ENCODE assay signal across 9 cellular contexts in the genomic region with DNA sequence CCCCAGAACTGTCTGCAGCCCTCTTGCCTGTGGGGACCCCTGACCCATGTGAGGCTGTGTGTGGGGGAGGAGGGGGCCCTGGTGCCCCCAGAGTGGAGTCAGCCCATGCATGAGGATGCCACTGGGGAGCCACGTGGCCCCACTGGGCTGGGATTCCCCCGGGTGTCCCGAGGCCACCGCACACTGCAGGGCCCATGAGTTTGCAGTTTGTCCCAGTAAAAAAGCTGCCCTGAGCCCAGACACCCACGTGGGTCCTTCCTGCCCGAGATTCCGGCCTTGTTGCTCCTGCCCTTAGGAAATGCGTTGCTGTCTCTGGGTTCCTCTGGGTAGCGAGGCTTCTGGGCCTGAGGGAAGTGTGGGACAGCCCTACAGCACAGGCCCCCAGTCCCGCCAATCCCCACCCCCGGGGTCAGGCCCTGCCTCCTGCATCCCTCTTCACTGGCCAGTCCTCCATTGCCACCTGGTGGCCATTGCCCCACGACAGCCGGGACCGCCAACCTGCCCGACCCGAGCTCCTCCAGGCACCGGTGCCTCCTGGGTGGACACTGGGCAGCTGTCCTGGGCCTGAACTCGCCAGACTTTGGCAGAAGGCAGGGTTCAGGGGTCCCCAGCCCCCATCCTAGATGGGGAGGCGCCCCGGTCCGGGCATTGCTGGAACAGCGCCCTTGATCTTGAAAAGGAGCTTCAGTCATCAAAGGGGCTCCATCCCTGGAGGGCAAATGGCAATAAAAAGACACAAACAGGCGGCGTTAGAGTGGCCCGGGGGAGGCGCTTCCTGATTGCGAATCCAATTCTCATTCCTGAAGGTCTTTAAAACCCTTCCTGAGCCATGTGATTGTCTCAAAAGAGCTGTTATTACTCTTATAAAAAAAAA. TPM values are rescaled to one million over a fixed set of nuclear protein-coding genes. Genes with fewer than 3 reads are reported as not detected.
DNase-seq lines count a peak whose midpoint lies in the region; ATAC-seq, FAIRE-seq and TF ChIP-seq lines count a peak whose summit lies in the region.
"Had no signal": no experiment of that assay in that cellular context is flagged by ENCODE, and none has a peak within 500 bp of the region (broad histone marks: within the 10 kb centered on the region; RNA-seq: fewer than 3 reads in every experiment).

No MANE protein-coding gene starts in this region.

- no peak overlapping the region for H4K8ac ChIP-seq in IMR-90 (ENCODE audit: low read depth in 2 of 2, low read length in 2 of 2)

- no peaks in the 10 kb centered on the region for H3K4me1 ChIP-seq in IMR-90 (ENCODE audit: control insufficient read depth, insufficient read depth, low read length)
- H3K4me1 ChIP-seq in SJSA1 (replicated peaks): no peaks in the 10 kb centered on the region

- H3K4me3 Mint-ChIP-seq in activated naive CD4-positive, alpha-beta T cell treated with anti-CD3 and anti-CD28 coated beads, Interleukin-2, amount 10 ng/mL, durations not matched to agents 7 days and 5 days: no peak overlapping the region

- no peaks in the 10 kb centered on the region for H4K20me1 ChIP-seq in IMR-90 (ENCODE audit: insufficient read depth, low read length)

- CTCF ChIA-PET in IMR-90 (lab: Yijun Ruan, JAX): interaction anchor here (0.6 to 1.2 kb wide), 2 partner anchors 49 to 486 kb away, joined by 3 to 4 read pairs; no protein-coding TSS in a partner anchor
- CTCF ChIA-PET in activated naive CD4-positive, alpha-beta T cell treated with anti-CD3 and anti-CD28 coated beads, Interleukin-2, amount 10 ng/mL, durations not matched to agents 7 days and 5 days (lab: Charles Lee): interaction anchor here (0.9 to 2.6 kb wide), 9 partner anchors 8 to 486 kb away, joined by 3 to 11 read pairs (median 4); no protein-coding TSS in a partner anchor

- no peak overlapping the region for H3K4ac ChIP-seq in IMR-90 (ENCODE audit: low read depth, low read length)

- peak; percentile 92 for ATAC-seq in IMR-90 (ENCODE audit: low read depth)

- H3K9me3 Mint-ChIP-seq in activated naive CD4-positive, alpha-beta T cell treated with anti-CD3 and anti-CD28 coated beads, Interleukin-2, amount 10 ng/mL, durations not matched to agents 7 days and 5 days: no peaks in the 10 kb centered on the region
- H3K9me3 Mint-ChIP-seq: IgD-negative memory B cell had no signal

- BruUV-seq in IMR-90 (replicated peaks; lab: Mats Ljungman, UMichigan): no TSS peak

- no peak overlapping the region for H2AK5ac ChIP-seq in IMR-90 (ENCODE audit: low read depth, low read length)

- no peak overlapping the region for H3K56ac ChIP-seq in IMR-90 (ENCODE audit: extremely low read depth, insufficient read depth, low read length)

- H3K4me3 ChIP-seq in IMR-90 (ENCODE audit: insufficient read depth, low read depth, low read length) (no peak overlapping the region), SJSA1 (no peak overlapping the region)

- H3K27me3 ChIP-seq in IMR-90 (ENCODE audit: control insufficient read depth, insufficient read depth, low read length): peaks cover 2% of the 10 kb centered on the region; the same call in 1 of the 2 replicates
- H3K27me3 ChIP-seq in SJSA1 (replicated peaks): peaks cover 36% of the 10 kb centered on the region

- H3K4me1 Mint-ChIP-seq in activated naive CD4-positive, alpha-beta T cell treated with anti-CD3 and anti-CD28 coated beads, Interleukin-2, amount 10 ng/mL, durations not matched to agents 7 days and 5 days: no peaks in the 10 kb centered on the region

- H3K14ac ChIP-seq in IMR-90 (replicated peaks; ENCODE audit: low read depth, low read length): no peak overlapping the region

- no peak overlapping the region for H4K91ac ChIP-seq in IMR-90 (ENCODE audit: insufficient read depth, low read depth, low read length)

- H3K4me2 ChIP-seq in IMR-90 (ENCODE audit: low read depth, low read length): no peak overlapping the region

- no peak overlapping the region for H2BK20ac ChIP-seq in IMR-90 (ENCODE audit: low read depth, low read length)

- H3K9me3 ChIP-seq in IMR-90 (ENCODE audit: control insufficient read depth, insufficient read depth, low read length) (no peaks in the 10 kb centered on the region), SJSA1 (replicated peaks) (no peaks in the 10 kb centered on the region)

- TF ChIP-seq CTCF in IMR-90 (conservative IDR thresholded peaks at IDR 0.05; ENCODE audit: low read depth, low read length): peak; percentile 63

- H3K79me1 ChIP-seq in IMR-90 (ENCODE audit: low read depth in 1 of 2, low read length in 2 of 2): no peaks in the 10 kb centered on the region

- H4K5ac ChIP-seq in IMR-90 (ENCODE audit: low read depth, low read length): no peak overlapping the region

- H2AFZ ChIP-seq in IMR-90 (replicated peaks; ENCODE audit: low read length, poor library complexity): no peak overlapping the region

- TF ChIP-seq RAD21 in IMR-90 (IDR thresholded peaks at IDR 0.05; ENCODE audit: low read length): peak; percentile 72

- H3K27me3 Mint-ChIP-seq in activated naive CD4-positive, alpha-beta T cell treated with anti-CD3 and anti-CD28 coated beads, Interleukin-2, amount 10 ng/mL, durations not matched to agents 7 days and 5 days: peaks cover 25% of the 10 kb centered on the region

- in situ Hi-C loops in IMR-90 (cut with MboI; ENCODE audit: low sequenced_read_pairs): loop anchor here (25.0 kb wide), 1 partner anchor 477 kb away; a partner anchor contains a TSS

- no peak overlapping the region for H3K9ac ChIP-seq in IMR-90 (ENCODE audit: low read depth, low read length)

- no peak overlapping the region for H2BK5ac ChIP-seq in IMR-90 (ENCODE audit: low read depth, low read length, poor library complexity, severe bottlenecking)

- no peak overlapping the region for H3K18ac ChIP-seq in IMR-90 (ENCODE audit: low read depth, low read length)

- H3K27ac ChIP-seq in IMR-90 (ENCODE audit: insufficient read depth, low read length): no peak overlapping the region
- H3K27ac ChIP-seq in SJSA1: no peak overlapping the region

- H2BK15ac ChIP-seq in IMR-90 (ENCODE audit: low read depth, low read length): no peak overlapping the region

- no peak overlapping the region for H3K27ac Mint-ChIP-seq in activated naive CD4-positive, alpha-beta T cell treated with anti-CD3 and anti-CD28 coated beads, Interleukin-2, amount 10 ng/mL, durations not matched to agents 7 days and 5 days
- H3K27ac Mint-ChIP-seq: IgD-negative memory B cell had no signal

- H3K36me3 ChIP-seq in IMR-90 (ENCODE audit: control insufficient read depth, insufficient read depth, low read length) (no peaks in the 10 kb centered on the region), SJSA1 (no peaks in the 10 kb centered on the region)

- WGBS in IMR-90 (ENCODE audit: extremely low coverage in 2 of 2, insufficient read length in 1 of 2), 2 experiments: 12% methylated on average over 10 of the region's 27 CpGs; no CpG with 5 or more reads in 1 of the 2 experiments

- no peaks in the 10 kb centered on the region for H3K36me3 Mint-ChIP-seq in activated naive CD4-positive, alpha-beta T cell treated with anti-CD3 and anti-CD28 coated beads, Interleukin-2, amount 10 ng/mL, durations not matched to agents 7 days and 5 days

- POLR2A ChIA-PET in IMR-90 (lab: Charles Lee; ENCODE audit: unreplicated experiment): no interaction called here

- no peak for TF ChIP-seq POLR2A in IMR-90 (IDR thresholded peaks at IDR 0.05; ENCODE audit: low read depth, low read length)

- FAIRE-seq in urothelium cell line (lab: Jason Lieb, UNC): peak; percentile 86

- no peak overlapping the region for H3K23ac ChIP-seq in IMR-90 (ENCODE audit: low read depth, low read length)

- intact Hi-C loops in IMR-90 (cut with micrococcal nuclease): loop anchor here (1.0 kb wide), 1 partner anchor 486 kb away; no protein-coding TSS in a partner anchor
- intact Hi-C loops in head of caudate nucleus (cut with DNase I): loop anchor here (2.0 kb wide), 1 partner anchor 427 kb away; no protein-coding TSS in a partner anchor
- intact Hi-C loops in posterior vena cava (cut with DNase I): loop anchor here (1.0 to 10.0 kb wide), 3 partner anchors 427 to 469 kb away; a partner anchor contains a TSS

- dilution Hi-C loops in IMR-90 (cut with HindIII; ENCODE audit: low sequenced_read_pairs, unreplicated experiment): no loop called here

- H2AK9ac ChIP-seq in IMR-90 (replicated peaks; ENCODE audit: low read depth, low read length, poor library complexity): no peak overlapping the region

- H3K9me1 ChIP-seq in IMR-90 (ENCODE audit: insufficient read depth, low read length): no peaks in the 10 kb centered on the region

- H2BK120ac ChIP-seq in IMR-90 (ENCODE audit: low read depth, low read length): no peak overlapping the region

- DNase-seq in CMK (ENCODE audit: low read depth): peak; percentile 26
- peak; percentile 34 for DNase-seq in IMR-90
- peak; percentile 22 to 67 for DNase-seq in SJSA1 (ENCODE audit: low read depth in 1 of 2, low spot score in 2 of 2)
- DNase-seq in activated naive CD4-positive, alpha-beta T cell treated with anti-CD3 and anti-CD28 coated beads, Interleukin-2, amount 10 ng/mL, durations not matched to agents 7 days and 5 days: peak; percentile 79
- peak; percentile 47 to 91 (median 76) for DNase-seq in head of caudate nucleus
- DNase-seq in posterior vena cava (ENCODE audit: low spot score): peak; percentile 91
- peak; percentile 81 for DNase-seq in urothelium cell line (ENCODE audit: low spot score)
- no peak for DNase-seq in NCI-H1436 treated with DMSO at 0.1 percent for 48 hours (lab: John Stamatoyannopoulos, UW)

TF ChIP-seq in IMR-90, 13 proteins besides CTCF, POLR2A, EP300 and RAD21:
- TF ChIP-seq SMC3 (IDR thresholded peaks at IDR 0.05; ENCODE audit: low read depth, low read length) (peak; percentile 60), NFE2L2 (IDR thresholded peaks at IDR 0.05; ENCODE audit: low read depth, low read length) (no peak)
TF ChIP-seq in IMR-90: peak in this region for 1.

RNA-seq across cellular contexts. Expression of a gene that starts 15.6 kb away (rescaled TPM):
- not detected in 2 replicates for total RNA-seq in IMR-90 (2012; rRNA removed)
- polyA plus RNA-seq in IMR-90 (2012; rRNA removed): not detected in 2 replicates
- not detected in 2 replicates for polyA plus RNA-seq in IMR-90 (2012; cell fraction: cytosol; rRNA removed)
- 0.07 TPM in 1 of 2 replicates, not detected in the other for polyA plus RNA-seq in IMR-90 (2012; cell fraction: nucleus; rRNA removed; ENCODE audit: low replicate concordance)
- total RNA-seq in SJSA1 (2014; rRNA removed; shearing (Covaris generic)): not detected in 2 replicates
- 1 to 10 TPM; 1.4 to 5.9 TPM for total RNA-seq in posterior vena cava
- polyA plus RNA-seq: IgD-negative memory B cell had no signal

RNA-seq across cellular contexts. Expression of a gene that starts 40.6 kb away (rescaled TPM):
- total RNA-seq in IMR-90 (2012; rRNA removed) (not detected in 2 replicates), posterior vena cava (under 1 TPM in 1 of 2 donors, not detected in 1; 0.38 TPM)
- not detected in 2 replicates for polyA plus RNA-seq in IMR-90 (2012; rRNA removed)
- polyA plus RNA-seq in IMR-90 (2012; cell fraction: cytosol; rRNA removed): 0.12 TPM in 1 of 2 replicates, not detected in the other
- 0.04 and 0.05 TPM in 2 replicates for polyA plus RNA-seq in IMR-90 (2012; cell fraction: nucleus; rRNA removed; ENCODE audit: low replicate concordance)
- not detected in 2 replicates for total RNA-seq in SJSA1 (2014; rRNA removed; shearing (Covaris generic))
- polyA plus RNA-seq: IgD-negative memory B cell had no signal
